Comparison of ENCODE assay signal across 12 cellular contexts in genomic region chr22:43085658-43086606, GRCh38. TPM values are rescaled to one million over a fixed set of nuclear protein-coding genes. Genes with fewer than 3 reads are reported as not detected.
A peak's percentile ranks its signal among the peaks of the same experiment; 100 is the strongest.
DNase-seq lines count a peak whose midpoint lies in the region; ATAC-seq and TF ChIP-seq lines count a peak whose summit lies in the region.
"Had no signal": no experiment of that assay in that cellular context is flagged by ENCODE, and none has a peak within 500 bp of the region (broad histone marks: within the 10 kb centered on the region; RNA-seq: fewer than 3 reads in every experiment).

No MANE protein-coding gene starts in this region.

- H3K27me3 ChIP-seq in GM06990 (replicated peaks; ENCODE audit: control insufficient read depth, insufficient read depth, low read length): no peaks in the 10 kb centered on the region
- H3K27me3 ChIP-seq in mucosa of rectum (ENCODE audit: control insufficient read depth in 2 of 2, insufficient read depth in 2 of 2, low read length in 2 of 2): no peaks in the 10 kb centered on the region
- no peaks in the 10 kb centered on the region for H3K27me3 ChIP-seq in Karpas-422 (ENCODE audit: low read length)
- H3K27me3 ChIP-seq in foreskin keratinocyte: no peaks in the 10 kb centered on the region

- H3K36me3 ChIP-seq in GM06990 (ENCODE audit: control insufficient read depth, insufficient read depth, low read length) (no peaks in the 10 kb centered on the region), mucosa of rectum (ENCODE audit: control insufficient read depth in 2 of 2, insufficient read depth in 2 of 2, low read length in 2 of 2) (no peaks in the 10 kb centered on the region), Karpas-422 (ENCODE audit: insufficient read depth, low read length) (no peaks in the 10 kb centered on the region)

- no peaks in the 10 kb centered on the region for H3K27me3 Mint-ChIP-seq in activated T-helper 2 cell treated with anti-CD3 and anti-CD28 coated beads, Interferon-gamma antibody, Interleukin-2, Interleukin-4, amounts not matched to agents 10 μg/mL and 5 μg/mL and 100 μg/mL, durations not matched to agents 14 hours and 24 hours and 36 hours (ENCODE audit: low read depth)
- H3K27me3 Mint-ChIP-seq: naive thymus-derived CD4-positive, alpha-beta T cell had no signal

- peak; percentile 41 for DNase-seq in GM06990 (ENCODE audit: extremely low read depth, insufficient read length)
- DNase-seq in GM20000 (ENCODE audit: low spot score): peak; percentile 61
- no peak for DNase-seq in activated T-helper 2 cell treated with anti-CD3 and anti-CD28 coated beads, Interferon-gamma antibody, Interleukin-2, Interleukin-4, amounts not matched to agents 10 μg/mL and 5 μg/mL and 100 μg/mL, durations not matched to agents 14 hours and 24 hours and 36 hours (ENCODE audit: low spot score)
- no peak for DNase-seq in Karpas-422
- no peak for DNase-seq in HUDEP-2 (lab: John Stamatoyannopoulos, UW; ENCODE audit: unreplicated experiment in 76 of 76)
- DNase-seq in foreskin keratinocyte: no peak
- DNase-seq: aorta; naive thymus-derived CD4-positive, alpha-beta T cell; PC-3 had no signal

- no peaks in the 10 kb centered on the region for H4K20me1 ChIP-seq in Karpas-422 (ENCODE audit: insufficient read depth, low read depth, low read length)

- H2AFZ ChIP-seq in Karpas-422 (ENCODE audit: low read length): no peak overlapping the region

- no peak overlapping the region for H3K4me3 Mint-ChIP-seq in activated T-helper 2 cell treated with anti-CD3 and anti-CD28 coated beads, Interferon-gamma antibody, Interleukin-2, Interleukin-4, amounts not matched to agents 10 μg/mL and 5 μg/mL and 100 μg/mL, durations not matched to agents 14 hours and 24 hours and 36 hours (ENCODE audit: low read depth)

- H3K27ac ChIP-seq in mucosa of rectum (ENCODE audit: low read depth in 2 of 2, low read length in 2 of 2) (peak overlapping the region; percentile 67 to 76), Karpas-422 (ENCODE audit: low read length) (no peak overlapping the region), foreskin keratinocyte (no peak overlapping the region)

- H3K4me3 ChIP-seq in GM06990 (replicated peaks; ENCODE audit: low read depth, low read length) (no peak overlapping the region), mucosa of rectum (ENCODE audit: low read length in 2 of 2) (no peak overlapping the region), Karpas-422 (ENCODE audit: low read length) (no peak overlapping the region)

- no peak overlapping the region for H3K4me2 ChIP-seq in Karpas-422 (ENCODE audit: low read depth, low read length, poor library complexity, severe bottlenecking)

- H3K36me3 Mint-ChIP-seq in activated T-helper 2 cell treated with anti-CD3 and anti-CD28 coated beads, Interferon-gamma antibody, Interleukin-2, Interleukin-4, amounts not matched to agents 10 μg/mL and 5 μg/mL and 100 μg/mL, durations not matched to agents 14 hours and 24 hours and 36 hours (ENCODE audit: low read depth): peaks cover 5% of the 10 kb centered on the region

- H3K9ac ChIP-seq in mucosa of rectum (ENCODE audit: low read depth in 1 of 2, low read length in 2 of 2): peak overlapping the region in 1 of 2 donors; percentile 14
- H3K9ac ChIP-seq in Karpas-422 (ENCODE audit: low read length): no peak overlapping the region

- peaks cover 15 to 18% of the 10 kb centered on the region in 2 donors for H3K4me1 ChIP-seq in mucosa of rectum (ENCODE audit: control insufficient read depth in 2 of 2, insufficient read depth in 2 of 2, low read length in 2 of 2)
- peaks cover 6% of the 10 kb centered on the region for H3K4me1 ChIP-seq in Karpas-422 (ENCODE audit: low read length)
- H3K4me1 ChIP-seq in foreskin keratinocyte: peaks cover 3% of the 10 kb centered on the region

- no peak for ATAC-seq in foreskin keratinocyte
- ATAC-seq: naive thymus-derived CD4-positive, alpha-beta T cell; PC-3; sciatic nerve had no signal

- no peaks in the 10 kb centered on the region for H3K79me2 ChIP-seq in Karpas-422 (ENCODE audit: low read length)

- H3K9me3 ChIP-seq in mucosa of rectum (ENCODE audit: control insufficient read depth in 2 of 2, low read length in 2 of 2) (no peaks in the 10 kb centered on the region), Karpas-422 (ENCODE audit: low read length) (no peaks in the 10 kb centered on the region)

- no peaks in the 10 kb centered on the region for H3K9me3 Mint-ChIP-seq in activated T-helper 2 cell treated with anti-CD3 and anti-CD28 coated beads, Interferon-gamma antibody, Interleukin-2, Interleukin-4, amounts not matched to agents 10 μg/mL and 5 μg/mL and 100 μg/mL, durations not matched to agents 14 hours and 24 hours and 36 hours
- H3K9me3 Mint-ChIP-seq: naive thymus-derived CD4-positive, alpha-beta T cell had no signal

- no peaks in the 10 kb centered on the region for H3K9me2 ChIP-seq in Karpas-422 (replicated peaks; ENCODE audit: insufficient read depth, low read length)

- peaks cover 21% of the 10 kb centered on the region for H3K4me1 Mint-ChIP-seq in activated T-helper 2 cell treated with anti-CD3 and anti-CD28 coated beads, Interferon-gamma antibody, Interleukin-2, Interleukin-4, amounts not matched to agents 10 μg/mL and 5 μg/mL and 100 μg/mL, durations not matched to agents 14 hours and 24 hours and 36 hours (ENCODE audit: low read depth)

- intact Hi-C loops in activated T-helper 2 cell treated with anti-CD3 and anti-CD28 coated beads, Interferon-gamma antibody, Interleukin-2, Interleukin-4, amounts not matched to agents 10 μg/mL and 5 μg/mL and 100 μg/mL, durations not matched to agents 14 hours and 24 hours and 36 hours (cut with micrococcal nuclease): no loop called here

- TF ChIP-seq CTCF in GM06990 (IDR thresholded peaks at IDR 0.05; ENCODE audit: insufficient read depth, low read length, poor library complexity, severe bottlenecking): no peak
- TF ChIP-seq CTCF in GM20000 (IDR thresholded peaks at IDR 0.05; ENCODE audit: extremely low read depth, missing control alignments): no peak
- no peak for TF ChIP-seq CTCF in foreskin keratinocyte (conservative IDR thresholded peaks at IDR 0.05)

- H3K27ac Mint-ChIP-seq in activated T-helper 2 cell treated with anti-CD3 and anti-CD28 coated beads, Interferon-gamma antibody, Interleukin-2, Interleukin-4, amounts not matched to agents 10 μg/mL and 5 μg/mL and 100 μg/mL, durations not matched to agents 14 hours and 24 hours and 36 hours: peak overlapping the region; percentile 28

RNA-seq across cellular contexts. Expression of gene TTLL1, which starts 3.3 kb away (rescaled TPM):
- 3.4 and 4.1 TPM in 2 replicates for total RNA-seq in activated T-helper 2 cell treated with anti-CD3 and anti-CD28 coated beads, Interferon-gamma antibody, Interleukin-2, Interleukin-4, amounts not matched to agents 10 μg/mL and 5 μg/mL and 100 μg/mL, durations not matched to agents 14 hours and 24 hours and 36 hours
- 0.97 and 1.1 TPM in 2 replicates for total RNA-seq in Karpas-422 (2014; rRNA removed; shearing (Covaris generic); ENCODE audit: low replicate concordance)
- total RNA-seq in foreskin keratinocyte: 1.8 and 2.3 TPM in 2 replicates
- 1.5 and 2.7 TPM in 2 replicates for polyA plus RNA-seq in foreskin keratinocyte

RNA-seq across cellular contexts. Expression of gene BIK, which starts 24.6 kb away (rescaled TPM):
- 2.5 and 3.1 TPM in 2 replicates for total RNA-seq in activated T-helper 2 cell treated with anti-CD3 and anti-CD28 coated beads, Interferon-gamma antibody, Interleukin-2, Interleukin-4, amounts not matched to agents 10 μg/mL and 5 μg/mL and 100 μg/mL, durations not matched to agents 14 hours and 24 hours and 36 hours
- total RNA-seq in Karpas-422 (2014; rRNA removed; shearing (Covaris generic); ENCODE audit: low replicate concordance): 0.71 TPM in 1 of 2 replicates, not detected in the other
- 7.4 and 11.8 TPM in 2 replicates for total RNA-seq in foreskin keratinocyte
- polyA plus RNA-seq in foreskin keratinocyte: 7.1 and 12.8 TPM in 2 replicates
- total RNA-seq: aorta, LHCN-M2, sciatic nerve had no signal

RNA-seq across cellular contexts. Expression of gene MCAT, which starts 57.3 kb away (rescaled TPM):
- total RNA-seq in activated T-helper 2 cell treated with anti-CD3 and anti-CD28 coated beads, Interferon-gamma antibody, Interleukin-2, Interleukin-4, amounts not matched to agents 10 μg/mL and 5 μg/mL and 100 μg/mL, durations not matched to agents 14 hours and 24 hours and 36 hours: 17.3 and 18.5 TPM in 2 replicates
- 15.0 and 29.5 TPM in 2 replicates for total RNA-seq in Karpas-422 (2014; rRNA removed; shearing (Covaris generic); ENCODE audit: low replicate concordance)
- total RNA-seq in foreskin keratinocyte: 15.9 and 16.7 TPM in 2 replicates
- polyA plus RNA-seq in foreskin keratinocyte: 19.3 and 24.5 TPM in 2 replicates

Comparison
In these comparisons a context has a peak if more than half of its experiments do, and no peak if none do; other contexts are left out.
1. DNase-seq: peak in GM06990 (single experiment) and GM20000 (single experiment); none in activated T-helper 2 cell treated with anti-CD3 and anti-CD28 coated beads, Interferon-gamma antibody, Interleukin-2, Interleukin-4, amounts not matched to agents 10 μg/mL and 5 μg/mL and 100 μg/mL, durations not matched to agents 14 hours and 24 hours and 36 hours (single experiment), Karpas-422 (single experiment), HUDEP-2 (0 of 76) and foreskin keratinocyte (0 of 2).
2. H3K27ac ChIP-seq: peak in mucosa of rectum (2 of 2); none in Karpas-422 (single experiment) and foreskin keratinocyte (single experiment).